In genomic region chr4:62913065-62913464, GRCh38 we compare ENCODE assay signal across 4 cellular contexts.
"Had no signal": no experiment of that assay in that cellular context is flagged by ENCODE, and none has a peak within 500 bp of the region (broad histone marks: within the 10 kb centered on the region; RNA-seq: fewer than 3 reads in every experiment).

No MANE protein-coding gene starts in this region.

- H3K4me3 Mint-ChIP-seq: GM23338, H9 had no signal

- ATAC-seq: GM23338 had no signal

- H3K9me3 Mint-ChIP-seq: GM23338, H9 had no signal

- DNase-seq: H9, HCEC 1CT, IMR-90 had no signal

- H3K27ac Mint-ChIP-seq: GM23338, H9 had no signal

- H2AFZ ChIP-seq: GM23338 had no signal

- H3K4me2 ChIP-seq: GM23338 had no signal

- H3K4me1 Mint-ChIP-seq: GM23338 had no signal

- H3K4me3 ChIP-seq: GM23338 had no signal
